ENCODE assay signal across 6 cellular contexts in the genomic region with DNA sequence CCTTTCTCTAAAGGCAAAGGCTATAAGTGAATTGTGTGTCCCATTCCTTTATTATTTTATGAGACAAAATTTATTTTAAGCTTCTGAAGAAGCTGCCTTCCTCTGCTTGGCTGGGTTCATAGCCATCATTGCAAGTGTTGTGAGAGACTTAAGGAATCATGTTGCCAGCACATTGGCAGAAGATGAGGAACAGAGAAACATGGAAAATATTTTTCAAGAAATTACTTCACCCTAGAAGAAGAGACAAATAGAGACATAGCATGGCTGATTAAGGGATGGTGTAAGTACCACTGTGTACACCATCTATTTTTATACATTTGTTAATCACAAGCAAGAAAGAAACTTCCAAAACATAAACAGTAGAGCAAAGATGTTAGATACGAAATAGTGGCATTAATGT.
"Had no signal": no experiment of that assay in that cellular context is flagged by ENCODE, and none has a peak within 500 bp of the region (broad histone marks: within the 10 kb centered on the region; RNA-seq: fewer than 3 reads in every experiment).

No MANE protein-coding gene starts in this region.

- H3K36me3 Mint-ChIP-seq: IgD-negative memory B cell had no signal

- H3K27ac Mint-ChIP-seq: IgD-negative memory B cell had no signal

- H3K4me1 Mint-ChIP-seq: IgD-negative memory B cell had no signal

- ATAC-seq: HepG2, K562 had no signal

- H3K27me3 Mint-ChIP-seq: IgD-negative memory B cell had no signal

- H3K4me3 ChIP-seq: K562 had no signal

- H3K27ac ChIP-seq: HL-60 had no signal

- DNase-seq: IMR-90, KBM-7 had no signal

- H3K4me3 Mint-ChIP-seq: IgD-negative memory B cell had no signal
